In the genomic region with DNA sequence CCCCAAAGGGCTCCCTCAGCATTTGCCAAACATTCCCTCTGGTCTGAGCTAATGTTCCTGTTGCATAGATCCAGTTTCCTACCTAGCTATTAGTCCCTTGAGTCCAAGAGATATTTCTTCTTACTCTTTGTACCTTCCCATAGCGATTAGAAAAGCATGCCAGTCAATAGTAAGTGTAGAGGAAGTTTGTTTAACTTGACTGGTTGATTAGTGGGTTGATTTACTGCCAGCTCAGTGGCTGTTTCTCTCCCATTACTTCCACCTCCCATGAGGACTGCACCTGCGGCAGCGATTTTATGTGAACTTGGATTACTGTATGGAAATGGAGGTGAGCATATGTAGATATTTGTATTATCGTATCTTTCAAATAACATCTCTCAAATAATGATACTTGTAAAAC, we compare ENCODE assay signal across 19 cellular contexts.
DNase-seq lines count a peak whose midpoint lies in the region; ATAC-seq and TF ChIP-seq lines count a peak whose summit lies in the region.
"Had no signal": no experiment of that assay in that cellular context is flagged by ENCODE, and none has a peak within 500 bp of the region (broad histone marks: within the 10 kb centered on the region; RNA-seq: fewer than 3 reads in every experiment).

No MANE protein-coding gene starts in this region.

- H3K4me3 ChIP-seq in upper lobe of right lung = no peak overlapping the region
- H3K4me3 ChIP-seq: heart left ventricle, left ventricle myocardium inferior, sigmoid colon had no signal

- no peaks in the 10 kb centered on the region for H3K27me3 ChIP-seq in upper lobe of right lung
- H3K27me3 ChIP-seq: heart left ventricle, sigmoid colon had no signal

- no peaks in the 10 kb centered on the region for H3K4me1 ChIP-seq in upper lobe of right lung
- H3K4me1 ChIP-seq: heart left ventricle, left ventricle myocardium inferior, sigmoid colon had no signal

- no peak for TF ChIP-seq CTCF in upper lobe of right lung (IDR thresholded peaks at IDR 0.05)
- no peak for TF ChIP-seq CTCF in GM13977 (IDR thresholded peaks at IDR 0.05; ENCODE audit: extremely low read depth, insufficient read depth, missing control alignments)

- DNase-seq in DMS153 treated with DMSO at 0.1 percent for 48 hours (lab: John Stamatoyannopoulos, UW; ENCODE audit: unreplicated experiment) = peak; percentile 86
- peak; percentile 22 for DNase-seq in NCI-H1436 (lab: John Stamatoyannopoulos, UW)
- peak; percentile 93 for DNase-seq in NCI-H748 (lab: John Stamatoyannopoulos, UW; ENCODE audit: unreplicated experiment)
- DNase-seq in left colon = no peak
- DNase-seq in upper lobe of right lung = no peak
- DNase-seq in MV-4-11 (lab: John Stamatoyannopoulos, UW) = no peak
- no peak for DNase-seq in GM13977 (ENCODE audit: low spot score)
- DNase-seq: activated CD4-positive, alpha-beta T cell treated with anti-CD3 and anti-CD28 coated beads, Interleukin-2, amount 50 U/mL, for 4 hours; activated naive CD8-positive, alpha-beta T cell treated with anti-CD3 and anti-CD28 coated beads, Interleukin-2, amount 10 ng/mL, durations not matched to agents 7 days and 5 days; cerebellar nuclear complex; heart left ventricle; left ventricle myocardium inferior; NCI-H345; RPMI8226; sigmoid colon had no signal

- peak; percentile 68 for ATAC-seq in left colon
- ATAC-seq in upper lobe of right lung = no peak
- ATAC-seq in HG03469 (IDR thresholded peaks at IDR 0.05; ENCODE audit: unreplicated experiment) = no peak
- ATAC-seq: heart left ventricle, SK-N-SH treated with all-trans-retinoic acid at 6 μM for 48 hours, WTC11 had no signal

- no peak overlapping the region for H3K27ac ChIP-seq in upper lobe of right lung
- H3K27ac ChIP-seq: C4-2B, heart left ventricle, left ventricle myocardium inferior, sigmoid colon had no signal

- H3K9me3 ChIP-seq in upper lobe of right lung = no peaks in the 10 kb centered on the region
- H3K9me3 ChIP-seq: sigmoid colon had no signal

- in situ Hi-C loops in GM13977 (cut with MboI; ENCODE audit: low pct_unique_long_range_greater_than_20kb, low sequenced_read_pairs, unreplicated experiment) = loop anchor here (25.0 kb wide), 1 partner anchor 98 kb away; no protein-coding TSS in a partner anchor

- intact Hi-C loops in left colon (cut with DNase I, micrococcal nuclease) (no loop called here), upper lobe of right lung (cut with DNase I) (no loop called here)

- no peaks in the 10 kb centered on the region for H3K36me3 ChIP-seq in upper lobe of right lung
- H3K36me3 ChIP-seq: heart left ventricle, left ventricle myocardium inferior, sigmoid colon had no signal

Comparison
In these comparisons a context has a peak if more than half of its experiments do, and no peak if none do; other contexts are left out.
1. DNase-seq: peak in DMS153 treated with DMSO at 0.1 percent for 48 hours (single experiment), NCI-H1436 (single experiment) and NCI-H748 (single experiment); none in left colon (0 of 2), upper lobe of right lung (single experiment), MV-4-11 (single experiment) and GM13977 (single experiment).